In the genomic region with DNA sequence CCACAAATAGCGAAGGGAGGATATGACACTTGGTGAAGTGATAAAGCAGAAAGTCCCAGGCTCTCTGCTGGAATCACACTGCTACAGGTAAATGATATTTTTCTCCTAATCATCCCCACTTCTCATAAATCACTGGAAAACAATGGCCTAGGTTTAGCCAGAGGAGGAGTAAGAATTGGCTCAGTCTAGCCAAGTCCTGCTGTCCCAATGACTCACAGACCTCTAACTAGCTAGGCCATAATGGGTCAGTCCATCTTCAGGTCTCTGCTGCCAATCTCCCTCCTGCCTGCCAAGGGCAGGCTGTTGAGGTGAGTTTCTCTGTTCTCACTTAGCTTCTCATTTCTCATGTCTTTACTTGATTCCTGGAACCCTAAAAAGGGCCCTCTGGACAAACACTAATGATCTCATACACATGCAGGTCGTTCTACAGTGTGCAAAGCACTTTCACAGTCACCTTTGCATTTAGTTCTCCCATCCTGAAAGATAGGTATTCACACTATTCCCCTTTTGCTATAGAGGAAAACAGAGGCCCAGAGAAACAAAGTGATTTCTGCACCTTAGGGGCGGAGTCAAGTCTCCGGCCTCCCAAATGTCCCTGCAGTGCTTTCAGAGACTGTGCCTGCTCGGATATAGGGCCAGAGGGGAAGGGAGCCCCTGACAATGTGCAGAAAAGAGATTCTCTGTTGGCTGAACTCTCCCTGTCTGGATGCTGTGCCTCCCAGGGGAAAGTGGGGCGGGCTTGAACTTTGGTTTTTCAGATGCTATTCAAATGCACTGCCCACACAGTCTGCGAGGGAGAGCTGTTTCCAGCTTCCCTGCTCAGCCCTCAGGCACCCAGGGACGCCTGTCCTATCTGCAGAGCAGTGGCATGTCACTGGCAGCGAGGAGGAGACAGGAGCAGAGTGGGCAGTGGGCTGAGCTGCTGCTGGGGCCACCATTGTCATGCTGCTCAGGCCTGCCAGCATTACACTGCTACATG, we compare ENCODE assay signal across 17 cellular contexts. TPM values are rescaled to one million over a fixed set of nuclear protein-coding genes. Genes with fewer than 3 reads are reported as not detected.
DNase-seq lines count a peak whose midpoint lies in the region; ATAC-seq, FAIRE-seq and TF ChIP-seq lines count a peak whose summit lies in the region.
"Had no signal": no experiment of that assay in that cellular context is flagged by ENCODE, and none has a peak within 500 bp of the region (broad histone marks: within the 10 kb centered on the region; RNA-seq: fewer than 3 reads in every experiment).

No MANE protein-coding gene starts in this region.

- H3K36me3 ChIP-seq in GM23338 (ENCODE audit: insufficient read depth) (no peaks in the 10 kb centered on the region), H1 (ENCODE audit: control insufficient read depth in 2 of 4, insufficient read depth in 4 of 4, low read length in 3 of 4) (no peaks in the 10 kb centered on the region), neuronal stem cell (replicated peaks in 1 of 2; ENCODE audit: control insufficient read depth in 2 of 2, insufficient read depth in 2 of 2, low read length in 2 of 2) (no peaks in the 10 kb centered on the region)
- H3K36me3 ChIP-seq: neutrophil had no signal

- no peak overlapping the region for H2BK5ac ChIP-seq in H1 (ENCODE audit: low read depth, low read length)
- H2BK5ac ChIP-seq in neuronal stem cell (ENCODE audit: low read length), result no peak overlapping the region

- H3K4me3 ChIP-seq in GM23338 (no peak overlapping the region), H1 (ENCODE audit: extremely low read depth in 1 of 4, insufficient read depth in 2 of 4, low read depth in 3 of 4, low read length in 4 of 4) (no peak overlapping the region), neuronal stem cell (ENCODE audit: low read length in 2 of 2) (no peak overlapping the region)

- 0 out of 2 replicates have a peak, but pooled peaks cover 3% of the 10 kb centered on the region for H3K9me2 ChIP-seq in GM23338 (ENCODE audit: insufficient read depth)

- no peak for FAIRE-seq in RCC 7860 (lab: Jason Lieb, UNC)
- no peak for FAIRE-seq in H1 (lab: Jason Lieb, UNC)

- H3K23ac ChIP-seq in H1 (ENCODE audit: insufficient read length) (no peak overlapping the region), neuronal stem cell (ENCODE audit: low read depth, low read length, poor library complexity) (peak overlapping the region; percentile 11)

- H4K20me1 ChIP-seq in GM23338 (replicated peaks; ENCODE audit: insufficient read depth) (peaks cover under 1% of the 10 kb centered on the region; the same call in 1 of the 2 replicates), H1 (replicated peaks in 1 of 2; ENCODE audit: control insufficient read depth in 1 of 2, insufficient read depth in 2 of 2, low read length in 2 of 2) (peaks cover 0 to 1% of the 10 kb centered on the region in 2 experiments)

- H3K23me2 ChIP-seq in H1 (ENCODE audit: low read depth, low read length), result peaks cover 4% of the 10 kb centered on the region; the same call in 1 of the 2 replicates

- H3K9ac ChIP-seq in H1 (replicated peaks in 1 of 4; ENCODE audit: extremely low read depth in 1 of 4, low read depth in 3 of 4, low read length in 3 of 4) (no peak overlapping the region), neuronal stem cell (ENCODE audit: low read depth, low read length, poor library complexity) (no peak overlapping the region)

- TF ChIP-seq POLR2A in H1 (IDR thresholded peaks at IDR 0.05; ENCODE audit: control extremely low read depth in 1 of 2, low read depth in 2 of 2, low read length in 2 of 2), result no peak

- no peak overlapping the region for H4K8ac ChIP-seq in H1 (ENCODE audit: extremely low read depth, insufficient read depth, low read length)
- no peak overlapping the region for H4K8ac ChIP-seq in neuronal stem cell (ENCODE audit: low read depth, low read length)

- H3K9me3 Mint-ChIP-seq in GM23338, result peaks cover 3% of the 10 kb centered on the region; the same call in 2 of the 3 replicates
- no peaks in the 10 kb centered on the region for H3K9me3 Mint-ChIP-seq in activated naive CD4-positive, alpha-beta T cell treated with anti-CD3 and anti-CD28 coated beads, Interleukin-2, amount 50 U/mL, for 72 hours

- no peaks in the 10 kb centered on the region for H3K36me3 Mint-ChIP-seq in GM23338 (ENCODE audit: low read depth)
- H3K36me3 Mint-ChIP-seq in activated naive CD4-positive, alpha-beta T cell treated with anti-CD3 and anti-CD28 coated beads, Interleukin-2, amount 50 U/mL, for 72 hours, result no peaks in the 10 kb centered on the region

- TF ChIP-seq EP300 in H1 (IDR thresholded peaks at IDR 0.05; ENCODE audit: borderline replicate concordance in 1 of 2, low read depth in 2 of 2, low read length in 2 of 2), result no peak

- H3K4me1 ChIP-seq in GM23338 (ENCODE audit: insufficient read depth) (peaks cover 22% of the 10 kb centered on the region), H1 (replicated peaks in 1 of 4; ENCODE audit: control insufficient read depth in 3 of 4, insufficient read depth in 4 of 4, low read length in 3 of 4) (peaks cover 1 to 22% (median 10%) of the 10 kb centered on the region in 4 experiments), neuronal stem cell (ENCODE audit: control insufficient read depth in 2 of 2, insufficient read depth in 1 of 2, low read depth in 1 of 2, low read length in 2 of 2) (peaks cover 6 to 12% of the 10 kb centered on the region in 2 donors)

- no peak overlapping the region for H3K14ac ChIP-seq in H1 (ENCODE audit: insufficient read length)
- peak overlapping the region; percentile 39 for H3K14ac ChIP-seq in neuronal stem cell (ENCODE audit: low read length)

- H3K27ac ChIP-seq in GM23338 (ENCODE audit: low read depth), result no peak overlapping the region
- H3K27ac ChIP-seq in H1 (ENCODE audit: low read depth, low read length), result no peak overlapping the region
- no peak overlapping the region for H3K27ac ChIP-seq in neuronal stem cell (replicated peaks; ENCODE audit: low read length)
- H3K27ac ChIP-seq: neutrophil had no signal

- H3K18ac ChIP-seq in H1 (ENCODE audit: extremely low read depth, low read length) (no peak overlapping the region), neuronal stem cell (ENCODE audit: low read length) (peak overlapping the region; percentile 12)

- CTCF ChIA-PET in H1 (lab: Charles Lee; ENCODE audit: partially characterized antibody), result interaction anchor here (0.5 to 47.3 kb wide), 11 partner anchors 1 to 165 kb away, joined by 3 to 1626 read pairs (median 3); a partner anchor contains a TSS

- peak; percentile 34 for DNase-seq in GM23338 (ENCODE audit: low spot score)
- DNase-seq in RCC 7860 (ENCODE audit: low spot score), result peak; percentile 8
- no peak for DNase-seq in H1 (ENCODE audit: low read depth in 1 of 2, low spot score in 2 of 2)
- no peak for DNase-seq in neuronal stem cell (ENCODE audit: low spot score)
- no peak for DNase-seq in activated CD4-positive, alpha-beta T cell treated with anti-CD3 and anti-CD28 coated beads, Interleukin-2, amount 50 U/mL, for 4 hours
- DNase-seq in activated naive CD4-positive, alpha-beta T cell treated with anti-CD3 and anti-CD28 coated beads, Interleukin-2, amount 50 U/mL, for 72 hours (ENCODE audit: low spot score in 2 of 2), result no peak
- DNase-seq in ACHN, result no peak
- DNase-seq: activated CD4-positive, alpha-beta T cell treated with anti-CD3 and anti-CD28 coated beads for 1 hour; activated CD8-positive, alpha-beta memory T cell treated with anti-CD3 and anti-CD28 coated beads, Interleukin-2, amount 50 U/mL, for 4 hours; activated gamma-delta T cell; anterior cingulate cortex; Caco-2; NCI-H187 treated with DMSO at 0.1 percent for 48 hours; NCI-H446 treated with DMSO at 0.1 percent for 48 hours; stimulated activated CD4-positive, alpha-beta T cell treated with anti-CD3 and anti-CD28 coated beads, Interleukin-2, amount 100 ng/mL, for 24 hours had no signal

- H3K27ac Mint-ChIP-seq in GM23338, result no peak overlapping the region
- no peak overlapping the region for H3K27ac Mint-ChIP-seq in activated naive CD4-positive, alpha-beta T cell treated with anti-CD3 and anti-CD28 coated beads, Interleukin-2, amount 50 U/mL, for 72 hours

- H2AK5ac ChIP-seq in H1 (ENCODE audit: low read depth, low read length), result peak overlapping the region; percentile 98; the same call in 1 of the 2 replicates
- H2AK5ac ChIP-seq in neuronal stem cell (ENCODE audit: low read depth, low read length), result peak overlapping the region; percentile 18

- H2AFZ ChIP-seq in GM23338, result peak overlapping the region; percentile 70
- peak overlapping the region; percentile 37; the same call in 1 of the 2 replicates for H2AFZ ChIP-seq in H1 (ENCODE audit: low read length)
- no peak overlapping the region for H2AFZ ChIP-seq in neuronal stem cell (ENCODE audit: low read length)

- no peaks in the 10 kb centered on the region for H3K9me3 ChIP-seq in H1 (ENCODE audit: insufficient read depth in 2 of 2, low read depth in 1 of 2, low read length in 1 of 2)
- H3K9me3 ChIP-seq in neuronal stem cell (replicated peaks in 1 of 2; ENCODE audit: control insufficient read depth in 2 of 2, insufficient read depth in 1 of 2, low read depth in 1 of 2, low read length in 2 of 2), result no peaks in the 10 kb centered on the region
- H3K9me3 ChIP-seq: Caco-2, neutrophil had no signal

- no peak overlapping the region for H3K4ac ChIP-seq in H1 (replicated peaks; ENCODE audit: insufficient read length, low read depth, low read length)
- H3K4ac ChIP-seq in neuronal stem cell (ENCODE audit: low read length), result no peak overlapping the region

- H2BK120ac ChIP-seq in H1 (replicated peaks; ENCODE audit: low read depth, low read length) (no peak overlapping the region), neuronal stem cell (ENCODE audit: low read depth, low read length) (no peak overlapping the region)

- no peak overlapping the region for H2BK20ac ChIP-seq in H1 (ENCODE audit: low read length)

- no peak overlapping the region for H3K56ac ChIP-seq in H1 (replicated peaks; ENCODE audit: insufficient read length, low read depth, low read length)

- H2BK15ac ChIP-seq in H1 (ENCODE audit: low read length) (peak overlapping the region; percentile 81), neuronal stem cell (ENCODE audit: low read length) (peak overlapping the region; percentile 32)

- POLR2A ChIA-PET in H1 (lab: Charles Lee; ENCODE audit: partially characterized antibody), result interaction anchor here (2.6 kb wide), 1 partner anchor 8 kb away, joined by 9 read pairs; no protein-coding TSS in a partner anchor

- H3F3A ChIP-seq in GM23338 (replicated peaks; ENCODE audit: low read depth), result 0 out of 2 replicates have a peak, but pooled peaks cover 4% of the 10 kb centered on the region

- TF ChIP-seq CTCF in GM23338 (conservative IDR thresholded peaks at IDR 0.05; ENCODE audit: low read depth in 2 of 2), result no peak
- no peak for TF ChIP-seq CTCF in H1 (IDR thresholded peaks at IDR 0.05; ENCODE audit: control extremely low read depth in 1 of 3, insufficient read depth in 1 of 3, low read depth in 1 of 3, low read length in 3 of 3)

- H3K4me2 ChIP-seq in GM23338, result peak overlapping the region; percentile 59
- peak overlapping the region in 1 of 2 experiments; percentile 18; a peak in 1 of 4 replicates for H3K4me2 ChIP-seq in H1 (ENCODE audit: insufficient read depth in 1 of 2, low read depth in 2 of 2, low read length in 2 of 2)
- H3K4me2 ChIP-seq in neuronal stem cell (ENCODE audit: insufficient read depth, low read length, poor library complexity, severe bottlenecking), result no peak overlapping the region

- in situ Hi-C loops in ACHN (cut with HindIII; ENCODE audit: low pct_ligation_motif_present, low pct_unique_long_range_greater_than_20kb, low sequenced_read_pairs), result no loop called here

- no peak for TF ChIP-seq RAD21 in H1 (IDR thresholded peaks at IDR 0.05 in 1 of 2, conservative IDR thresholded peaks at IDR 0.05 in 1 of 2; ENCODE audit: low read depth in 2 of 2, low read length in 2 of 2)

- WGBS in H1 (ENCODE audit: extremely low coverage in 1 of 2, insufficient coverage in 1 of 2, insufficient read length in 1 of 2, insufficient replicate concordance in 2 of 2, low coverage in 1 of 2, low lambda C conversion rate in 2 of 2, missing lambda C conversion rate in 1 of 2), 2 experiments, result 47% methylated on average over 9 of the region's 9 CpGs; no CpG with 5 or more reads in 1 of the 2 experiments
- no CpG with 5 or more reads among the region's 9 CpGs for WGBS in neuronal stem cell (ENCODE audit: extremely low coverage in 2 of 2, insufficient read length in 2 of 2, insufficient replicate concordance in 1 of 2), 2 donors

- peaks cover 41% of the 10 kb centered on the region for H3K4me1 Mint-ChIP-seq in GM23338

- H3K4me3 Mint-ChIP-seq in GM23338, result no peak overlapping the region

- H3K27me3 ChIP-seq in GM23338 (ENCODE audit: insufficient read depth) (no peaks in the 10 kb centered on the region), H1 (replicated peaks in 1 of 4; ENCODE audit: control insufficient read depth in 3 of 4, extremely low read depth in 1 of 4, insufficient read depth in 3 of 4, low read length in 3 of 4) (no peaks in the 10 kb centered on the region), neuronal stem cell (ENCODE audit: control insufficient read depth in 3 of 3, insufficient read depth in 3 of 3, low read depth in 1 of 3, low read length in 3 of 3) (peaks cover 0 to 57% (median 0%) of the 10 kb centered on the region in 3 experiments)

- H2BK12ac ChIP-seq in H1 (ENCODE audit: low read depth, low read length) (no peak overlapping the region; the same call in 1 of the 2 replicates), neuronal stem cell (ENCODE audit: low read length) (peak overlapping the region; percentile 67)

- ATAC-seq in GM23338, result peak; percentile 5
- ATAC-seq in activated naive CD4-positive, alpha-beta T cell treated with anti-CD3 and anti-CD28 coated beads, Interleukin-2, amount 50 U/mL, for 72 hours, result no peak
- ATAC-seq: sciatic nerve had no signal

- H3K27me3 Mint-ChIP-seq in GM23338 (ENCODE audit: insufficient read depth, low read depth, poor library complexity), result peaks cover 4% of the 10 kb centered on the region

- H4K91ac ChIP-seq in H1 (replicated peaks; ENCODE audit: insufficient read length, low read length) (no peak overlapping the region), neuronal stem cell (ENCODE audit: low read depth, low read length, poor library complexity) (no peak overlapping the region)

- no peak overlapping the region for H4K5ac ChIP-seq in H1 (ENCODE audit: insufficient read length, low read depth, low read length)

- peaks cover 7% of the 10 kb centered on the region for H3K79me2 ChIP-seq in GM23338 (replicated peaks; ENCODE audit: insufficient read depth)
- H3K79me2 ChIP-seq in H1 (ENCODE audit: control insufficient read depth in 1 of 2, insufficient read depth in 2 of 2, low read length in 2 of 2), result peaks cover 0 to 6% of the 10 kb centered on the region in 2 experiments; a peak in 1 of 4 replicates

- no peaks in the 10 kb centered on the region; the same call in 1 of the 2 replicates for H3K79me1 ChIP-seq in H1 (ENCODE audit: low read depth, low read length)
- no peaks in the 10 kb centered on the region for H3K79me1 ChIP-seq in neuronal stem cell (ENCODE audit: low read depth, low read length)

RNA-seq across cellular contexts. Expression of a gene that starts 3.9 kb away (rescaled TPM):
- 34.3 and 46.5 TPM in 2 replicates for total RNA-seq in GM23338 (2014; rRNA removed; shearing (Covaris generic))
- polyA plus RNA-seq in GM23338 (2016; fragmentation: Nextera tagmentation; extraction: Ambion mirVana) (17.3 and 21.1 TPM in 2 replicates), H1 (2011; rRNA removed) (31.2 and 50.3 TPM in 2 replicates)
- total RNA-seq in H1 (2021; fragmentation: NEBNext Ultra II Directional; extraction: Animal tissue kit (Norgen Biotek cat#: 25700)), result 40.9 and 44.0 TPM in 2 replicates
- polyA plus RNA-seq in H1 (2011; cell fraction: cytosol; rRNA removed), result 19.7 TPM
- polyA plus RNA-seq in H1 (2011; cell fraction: nucleus; rRNA removed), result 102 TPM
- polyA plus RNA-seq in H1 (2012, experiment 1 of 2), result 35.9 to 57.1 TPM (median 46.6 TPM) in 4 replicates
- 29.8 TPM for polyA plus RNA-seq in H1 (2012, experiment 2 of 2)
- polyA plus RNA-seq in H1 (2013, experiment 1 of 2), result 31.5 TPM
- 31.7 TPM for polyA plus RNA-seq in H1 (2013, experiment 2 of 2)
- 37.0 and 48.0 TPM in 2 replicates for polyA minus RNA-seq in H1 (2011; rRNA and poly(A)+ RNA removed)
- 25.8 TPM for polyA minus RNA-seq in H1 (2011; cell fraction: cytosol; rRNA and poly(A)+ RNA removed)
- 61.8 TPM for polyA minus RNA-seq in H1 (2011; cell fraction: nucleus; rRNA and poly(A)+ RNA removed)
- polyA plus RNA-seq in neuronal stem cell (2013, experiment 1 of 2), result 25.8 TPM
- 25.5 TPM for polyA plus RNA-seq in neuronal stem cell (2013, experiment 2 of 2)
- 1 to 10 TPM; 5.9 to 7.9 TPM for total RNA-seq in activated naive CD4-positive, alpha-beta T cell treated with anti-CD3 and anti-CD28 coated beads, Interleukin-2, amount 50 U/mL, for 72 hours

RNA-seq across cellular contexts. Expression of a gene that starts 44.7 kb away (rescaled TPM):
- total RNA-seq in GM23338 (2014; rRNA removed; shearing (Covaris generic)), result 5.6 and 6.2 TPM in 2 replicates
- polyA plus RNA-seq in GM23338 (2016; fragmentation: Nextera tagmentation; extraction: Ambion mirVana), result 1.5 and 1.6 TPM in 2 replicates
- total RNA-seq in H1 (2021; fragmentation: NEBNext Ultra II Directional; extraction: Animal tissue kit (Norgen Biotek cat#: 25700)), result 3.5 and 3.8 TPM in 2 replicates
- polyA plus RNA-seq in H1 (2011; rRNA removed), result 6.3 and 10.5 TPM in 2 replicates
- 7.2 TPM for polyA plus RNA-seq in H1 (2011; cell fraction: cytosol; rRNA removed)
- polyA plus RNA-seq in H1 (2011; cell fraction: nucleus; rRNA removed), result 18.7 TPM
- 6.7 to 8.3 TPM (median 7.4 TPM) in 4 replicates for polyA plus RNA-seq in H1 (2012, experiment 1 of 2)
- 5.7 TPM for polyA plus RNA-seq in H1 (2012, experiment 2 of 2)
- polyA plus RNA-seq in H1 (2013, experiment 1 of 2), result 3.9 TPM
- polyA plus RNA-seq in H1 (2013, experiment 2 of 2), result 3.9 TPM
- 13.1 and 19.7 TPM in 2 replicates for polyA minus RNA-seq in H1 (2011; rRNA and poly(A)+ RNA removed)
- polyA minus RNA-seq in H1 (2011; cell fraction: cytosol; rRNA and poly(A)+ RNA removed), result 4.6 TPM
- 11.3 TPM for polyA minus RNA-seq in H1 (2011; cell fraction: nucleus; rRNA and poly(A)+ RNA removed)
- polyA plus RNA-seq in neuronal stem cell (2013, experiment 1 of 2), result 75.0 TPM
- polyA plus RNA-seq in neuronal stem cell (2013, experiment 2 of 2), result 75.3 TPM
- under 1 TPM; 0.14 to 0.62 TPM for total RNA-seq in activated naive CD4-positive, alpha-beta T cell treated with anti-CD3 and anti-CD28 coated beads, Interleukin-2, amount 50 U/mL, for 72 hours

Comparison
In these comparisons a context has a peak if more than half of its experiments do, and no peak if none do; other contexts are left out.
1. DNase-seq: peak in GM23338 (single experiment) and RCC 7860 (single experiment); none in H1 (0 of 2), neuronal stem cell (single experiment), activated CD4-positive, alpha-beta T cell treated with anti-CD3 and anti-CD28 coated beads, Interleukin-2, amount 50 U/mL, for 4 hours (0 of 2), activated naive CD4-positive, alpha-beta T cell treated with anti-CD3 and anti-CD28 coated beads, Interleukin-2, amount 50 U/mL, for 72 hours (0 of 2) and ACHN (single experiment).